In the genomic region with DNA sequence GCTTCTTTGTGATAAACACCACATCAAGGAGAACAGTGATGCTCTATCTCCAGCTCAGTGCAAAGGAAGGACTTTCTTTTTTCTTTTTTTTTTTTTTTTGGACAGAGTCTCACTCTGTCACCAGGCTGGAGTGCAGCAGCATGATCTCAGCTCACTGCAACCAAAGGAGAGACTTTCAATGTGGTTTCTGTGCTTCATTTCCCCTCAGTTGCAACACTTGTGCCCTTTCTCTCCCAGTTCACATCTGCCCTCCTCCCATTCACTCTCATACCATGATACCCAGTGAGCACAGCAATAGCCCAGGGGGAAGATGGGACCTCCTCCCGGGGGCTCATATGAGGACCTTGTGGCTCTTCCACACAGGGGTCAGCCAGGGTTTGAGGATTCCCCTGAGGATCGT, we compare ENCODE assay signal across 16 cellular contexts.
DNase-seq lines count a peak whose midpoint lies in the region; ATAC-seq and TF ChIP-seq lines count a peak whose summit lies in the region.
"Had no signal": no experiment of that assay in that cellular context is flagged by ENCODE, and none has a peak within 500 bp of the region (broad histone marks: within the 10 kb centered on the region; RNA-seq: fewer than 3 reads in every experiment).

No MANE protein-coding gene starts in this region.

- intact Hi-C loops in left lung (cut with DNase I), result no loop called here

- no peak overlapping the region for H3K9ac ChIP-seq in BLaER1
- no peak overlapping the region for H3K9ac ChIP-seq in BLaER1 treated with 17β-estradiol and CSF1 and Interleukin-3, amounts not matched to agents 10 nM and 100 nM

- H3K4me3 ChIP-seq in BLaER1 (no peak overlapping the region), left lung (no peak overlapping the region)
- H3K4me3 ChIP-seq in BLaER1 treated with 17β-estradiol and CSF1 and Interleukin-3, amounts not matched to agents 10 nM and 100 nM, result no peak overlapping the region
- H3K4me3 ChIP-seq: HAP-1 had no signal

- ATAC-seq in GM19324 (IDR thresholded peaks at IDR 0.05; ENCODE audit: low FRiP score, unreplicated experiment) (no peak), left lung (no peak)

- no peaks in the 10 kb centered on the region for H4K20me1 ChIP-seq in BLaER1
- no peaks in the 10 kb centered on the region for H4K20me1 ChIP-seq in BLaER1 treated with 17β-estradiol and CSF1 and Interleukin-3, amounts not matched to agents 10 nM and 100 nM

- peak overlapping the region; percentile 22; the same call in 1 of the 2 replicates for H3K4me2 ChIP-seq in BLaER1
- H3K4me2 ChIP-seq in BLaER1 treated with 17β-estradiol and CSF1 and Interleukin-3, amounts not matched to agents 10 nM and 100 nM, result peak overlapping the region in 10 of 11 experiments; percentile 9 to 51 (median 38); a peak in 16 of 22 replicates

- DNase-seq in MV-4-11 (lab: John Stamatoyannopoulos, UW) (peak; percentile 3), glomerular visceral epithelial cell (ENCODE audit: extremely low spot score) (peak; percentile 32), left lung (no peak)
- no peak for DNase-seq in activated CD4-positive, CD25-positive, alpha-beta regulatory T cell treated with anti-CD3 and anti-CD28 coated beads, Interleukin-2, amount 50 U/mL, for 72 hours
- no peak for DNase-seq in activated CD4-positive, CD25-positive, alpha-beta regulatory T cell (lab: John Stamatoyannopoulos, UW)
- DNase-seq: CD4-positive, alpha-beta T cell; CD8-positive, alpha-beta memory T cell; DMS 273 treated with DMSO at 0.1 percent for 48 hours; DMS79; EL; GDM1; GOT3 had no signal

- H3K4me1 ChIP-seq in BLaER1, result peaks cover 10% of the 10 kb centered on the region
- peaks cover 0 to 16% (median 12%) of the 10 kb centered on the region in 10 experiments; a peak in 14 of 20 replicates for H3K4me1 ChIP-seq in BLaER1 treated with 17β-estradiol and CSF1 and Interleukin-3, amounts not matched to agents 10 nM and 100 nM
- H3K4me1 ChIP-seq in left lung, result no peaks in the 10 kb centered on the region
- H3K4me1 ChIP-seq: HAP-1 had no signal

- H3K9me3 ChIP-seq in BLaER1 (no peaks in the 10 kb centered on the region), left lung (no peaks in the 10 kb centered on the region)
- H3K9me3 ChIP-seq in BLaER1 treated with 17β-estradiol and CSF1 and Interleukin-3, amounts not matched to agents 10 nM and 100 nM (replicated peaks in 1 of 11), result peaks cover 0 to 12% (median 6%) of the 10 kb centered on the region in 11 experiments; a peak in 10 of 22 replicates
- H3K9me3 ChIP-seq: HAP-1 had no signal

- no peak for TF ChIP-seq CTCF in left lung (IDR thresholded peaks at IDR 0.05)

- H3K27ac ChIP-seq in BLaER1, result no peak overlapping the region
- H3K27ac ChIP-seq in BLaER1 treated with 17β-estradiol and CSF1 and Interleukin-3, amounts not matched to agents 10 nM and 100 nM, result peak overlapping the region in 3 of 11 experiments; percentile 16 to 40 (median 23); a peak in 2 of 22 replicates
- no peak overlapping the region for H3K27ac ChIP-seq in left lung

- H3K36me3 ChIP-seq in BLaER1 (no peaks in the 10 kb centered on the region), left lung (no peaks in the 10 kb centered on the region)
- H3K36me3 ChIP-seq in BLaER1 treated with 17β-estradiol and CSF1 and Interleukin-3, amounts not matched to agents 10 nM and 100 nM, result no peaks in the 10 kb centered on the region
- H3K36me3 ChIP-seq: HAP-1 had no signal

- no peaks in the 10 kb centered on the region for H3K27me3 ChIP-seq in BLaER1
- H3K27me3 ChIP-seq in BLaER1 treated with 17β-estradiol and CSF1 and Interleukin-3, amounts not matched to agents 10 nM and 100 nM, result no peaks in the 10 kb centered on the region
- H3K27me3 ChIP-seq in left lung, result no peaks in the 10 kb centered on the region

Comparison
In these comparisons a context has a peak if more than half of its experiments do, and no peak if none do; other contexts are left out.
1. DNase-seq: peak in MV-4-11 (single experiment) and glomerular visceral epithelial cell (single experiment); none in left lung (0 of 2), activated CD4-positive, CD25-positive, alpha-beta regulatory T cell treated with anti-CD3 and anti-CD28 coated beads, Interleukin-2, amount 50 U/mL, for 72 hours (single experiment) and activated CD4-positive, CD25-positive, alpha-beta regulatory T cell (0 of 4).